In genomic region chr16:2515180-2515803, GRCh38 we compare ENCODE assay signal across 6 cellular contexts. TPM values are rescaled to one million over a fixed set of nuclear protein-coding genes. Genes with fewer than 3 reads are reported as not detected.
A peak's percentile ranks its signal among the peaks of the same experiment; 100 is the strongest.
DNase-seq lines count a peak whose midpoint lies in the region; ATAC-seq and TF ChIP-seq lines count a peak whose summit lies in the region.

No MANE protein-coding gene starts in this region.

- no peaks in the 10 kb centered on the region for H3K9me3 ChIP-seq in BE2C

- POLR2A ChIA-PET in T-cell (lab: Charles Lee), result interaction anchor here (0.5 to 0.6 kb wide), 4 partner anchors 488 to 1757 kb away, joined by 3 to 6 read pairs (median 4); partner anchors contain the start of genes BAIAP3 (in 1 of the 2) and NHERF2 (in 1 of the 2)

- peak overlapping the region; percentile 87 to 92 (median 89) for H3K4me3 Mint-ChIP-seq in T-cell

- peaks cover 5% of the 10 kb centered on the region for H3K36me3 Mint-ChIP-seq in T-cell

- H3K9me3 Mint-ChIP-seq in T-cell, result no peaks in the 10 kb centered on the region

- H3K4me3 ChIP-seq in BE2C (ENCODE audit: low read depth, low read length) (peak overlapping the region; percentile 81), kidney epithelial cell (ENCODE audit: low read depth, low read length) (peak overlapping the region; percentile 93)

- H3K27ac Mint-ChIP-seq in T-cell, result peak overlapping the region; percentile 90

- no peak for TF ChIP-seq CTCF in BE2C (IDR thresholded peaks at IDR 0.05; ENCODE audit: low read depth, low read length)
- TF ChIP-seq CTCF in kidney epithelial cell (IDR thresholded peaks at IDR 0.05; ENCODE audit: insufficient read depth, low read length, poor library complexity, severe bottlenecking), result no peak

- H3K4me1 Mint-ChIP-seq in T-cell, result peaks cover 60 to 64% (median 63%) of the 10 kb centered on the region in 3 donors

- DNase-seq in BE2C (no peak), T-cell (no peak), kidney epithelial cell (ENCODE audit: low read depth) (no peak), 8988T (no peak)
- no peak for DNase-seq in central memory CD4-positive, alpha-beta T cell

- no peaks in the 10 kb centered on the region for H3K27me3 ChIP-seq in BE2C
- H3K27me3 ChIP-seq in kidney epithelial cell (ENCODE audit: control insufficient read depth, insufficient read depth, low read length), result no peaks in the 10 kb centered on the region

- CTCF ChIA-PET in T-cell (lab: Charles Lee), result interaction anchor here in 1 of 2 donors (0.6 kb wide), 1 partner anchor 18 kb away, joined by 4 read pairs; no protein-coding TSS in a partner anchor

- H3K27me3 Mint-ChIP-seq in T-cell, result no peaks in the 10 kb centered on the region

- H3K36me3 ChIP-seq in BE2C, result peaks cover 13% of the 10 kb centered on the region
- no peaks in the 10 kb centered on the region for H3K36me3 ChIP-seq in kidney epithelial cell (ENCODE audit: control insufficient read depth, insufficient read depth, low read length)

- ATAC-seq in T-cell (replicated peaks in 1 of 4) (no peak), GM21576 (IDR thresholded peaks at IDR 0.05; ENCODE audit: unreplicated experiment) (no peak)

- H3K4me1 ChIP-seq in BE2C, result peaks cover 6% of the 10 kb centered on the region; the same call in 1 of the 2 replicates

RNA-seq across cellular contexts. Expression of gene ATP6V0C, which starts 1.5 kb away (rescaled TPM):
- 645 TPM for polyA plus RNA-seq in BE2C (2012; ENCODE audit: insufficient read depth, insufficient read length, low read depth)
- total RNA-seq in T-cell (100 to 1,000 TPM; 122 to 161 (median 128) TPM), kidney epithelial cell (79.1 and 139 TPM in 2 replicates)

RNA-seq across cellular contexts. Expression of gene AMDHD2, which starts 4.9 kb away (rescaled TPM):
- polyA plus RNA-seq in BE2C (2012; ENCODE audit: insufficient read depth, insufficient read length, low read depth), result 39.4 TPM
- total RNA-seq in T-cell (100 to 1,000 TPM; 104 to 215 (median 122) TPM), kidney epithelial cell (76.0 and 87.5 TPM in 2 replicates)

RNA-seq across cellular contexts. Expression of gene CEMP1, which starts 15.9 kb away (rescaled TPM):
- polyA plus RNA-seq in BE2C (2012; ENCODE audit: insufficient read depth, insufficient read length, low read depth), result 4.7 TPM
- total RNA-seq in T-cell (1 to 10 TPM in 3 of 5 donors, under 1 TPM in 1, not detected in 1; 0.26 to 3.1 (median 1.1) TPM), kidney epithelial cell (not detected in 2 replicates)

RNA-seq across cellular contexts. Expression of gene PDPK1, which starts 22.5 kb away (rescaled TPM):
- 52.4 TPM for polyA plus RNA-seq in BE2C (2012; ENCODE audit: insufficient read depth, insufficient read length, low read depth)
- total RNA-seq in T-cell (10 to 100 TPM; 49.8 to 68.4 (median 67.3) TPM), kidney epithelial cell (27.0 and 30.5 TPM in 2 replicates)

RNA-seq across cellular contexts. Expression of gene TBC1D24, which starts 40.4 kb away (rescaled TPM):
- polyA plus RNA-seq in BE2C (2012; ENCODE audit: insufficient read depth, insufficient read length, low read depth), result 27.6 TPM
- total RNA-seq in T-cell (10 to 100 TPM in 3 of 5 donors, 1 to 10 TPM in 2; 8.3 to 22.2 (median 10.7) TPM), kidney epithelial cell (14.5 and 15.9 TPM in 2 replicates)
